ENCODE assay signal across 2 cellular contexts in genomic region chr17:40598928-40599627, GRCh38.
TF ChIP-seq lines count a peak whose summit lies in the region.

No MANE protein-coding gene starts in this region.

TF ChIP-seq in IMR-90, 13 proteins besides CTCF, POLR2A, EP300 and RAD21:
- TF ChIP-seq FOS (IDR thresholded peaks at IDR 0.05; ENCODE audit: low read depth, low read length) (no peak), ELK1 (IDR thresholded peaks at IDR 0.05; ENCODE audit: borderline replicate concordance, low read depth, low read length) (no peak), CEBPB (IDR thresholded peaks at IDR 0.05; ENCODE audit: low read depth, low read length) (no peak), SMC3 (IDR thresholded peaks at IDR 0.05; ENCODE audit: low read depth, low read length) (no peak), BHLHE40 (IDR thresholded peaks at IDR 0.05; ENCODE audit: low read depth, low read length) (no peak), USF2 (IDR thresholded peaks at IDR 0.05; ENCODE audit: low read depth, low read length) (no peak)

TF ChIP-seq in HepG2, 621 proteins besides CTCF, POLR2A, EP300 and RAD21:
- TF ChIP-seq FOXJ3 (CRISPR knock-in tag; IDR thresholded peaks at IDR 0.05; ENCODE audit: borderline replicate concordance): 0 out of 2 replicates have a peak, but pooled peaks have one; percentile 18
- no peak for TF ChIP-seq ZNF180 (CRISPR knock-in tag; IDR thresholded peaks at IDR 0.05; ENCODE audit: borderline replicate concordance, low read depth)
